Comparison of ENCODE assay signal across 8 cellular contexts in genomic region chr17:39165844-39166349, GRCh38.
DNase-seq lines count a peak whose midpoint lies in the region; ATAC-seq and TF ChIP-seq lines count a peak whose summit lies in the region.
"Had no signal": no experiment of that assay in that cellular context is flagged by ENCODE, and none has a peak within 500 bp of the region (broad histone marks: within the 10 kb centered on the region; RNA-seq: fewer than 3 reads in every experiment).

A gene with protein sequence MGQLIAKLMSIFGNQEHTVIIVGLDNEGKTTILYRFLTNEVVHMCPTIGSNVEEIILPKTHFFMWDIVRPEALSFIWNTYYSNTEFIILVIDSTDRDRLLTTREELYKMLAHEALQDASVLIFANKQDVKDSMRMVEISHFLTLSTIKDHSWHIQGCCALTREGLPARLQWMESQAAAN (minus strand): TSS chr17:39166161. CDS start chr17:39165760, 401 bp downstream.

- peaks cover 18 to 34% of the 10 kb centered on the region in 2 donors for H3K4me1 Mint-ChIP-seq in stimulated activated naive B cell treated with anti-CD40 and anti-IgM and Interleukin-4, amounts not matched to agents 10 μg/mL and 1 μg/mL and 100 μg/mL, for 72 hours

- no peaks in the 10 kb centered on the region for H3K9me3 ChIP-seq in adipocyte (ENCODE audit: control insufficient read depth, low read length)

- no peak for ATAC-seq in stimulated activated naive B cell treated with anti-CD40 and anti-IgM and Interleukin-4, amounts not matched to agents 10 μg/mL and 1 μg/mL and 100 μg/mL, for 72 hours (replicated peaks)

- peak within 1 kb of the TSS; percentile 62 for H3K27ac ChIP-seq in HL-60 (replicated peaks)
- H3K27ac ChIP-seq in layer of hippocampus (ENCODE audit: low read depth, low read length), result peak within 1 kb of the TSS; percentile 38

- H3K36me3 ChIP-seq in adipocyte (ENCODE audit: control insufficient read depth, insufficient read depth, low read length, severe bottlenecking), result no peaks in the 10 kb centered on the region

- H3K9ac ChIP-seq in adipocyte (ENCODE audit: low read length), result peak within 1 kb of the TSS; percentile 55

- no peaks in the 10 kb centered on the region for H3K27me3 ChIP-seq in HL-60 (ENCODE audit: insufficient read depth, poor library complexity, severe bottlenecking)
- peaks cover 33% of the 10 kb centered on the region for H3K27me3 ChIP-seq in adipocyte (replicated peaks; ENCODE audit: control insufficient read depth, insufficient read depth, low read length)
- no peaks in the 10 kb centered on the region for H3K27me3 ChIP-seq in layer of hippocampus (ENCODE audit: control insufficient read depth, insufficient read depth, low read length)

- H3K4me3 Mint-ChIP-seq in stimulated activated naive B cell treated with anti-CD40 and anti-IgM and Interleukin-4, amounts not matched to agents 10 μg/mL and 1 μg/mL and 100 μg/mL, for 72 hours, result peak within 1 kb of the TSS; percentile 87 to 94

- H3K4me1 ChIP-seq in adipocyte (ENCODE audit: control insufficient read depth, insufficient read depth, low read length), result peaks cover 17% of the 10 kb centered on the region

- TF ChIP-seq CTCF in HL-60 (IDR thresholded peaks at IDR 0.05; ENCODE audit: insufficient read depth, low read length), result no peak

- H3K27me3 Mint-ChIP-seq in stimulated activated naive B cell treated with anti-CD40 and anti-IgM and Interleukin-4, amounts not matched to agents 10 μg/mL and 1 μg/mL and 100 μg/mL, for 72 hours, result peaks cover 32 to 54% of the 10 kb centered on the region in 2 donors

- peaks cover 0 to 4% of the 10 kb centered on the region in 2 donors for H3K9me3 Mint-ChIP-seq in stimulated activated naive B cell treated with anti-CD40 and anti-IgM and Interleukin-4, amounts not matched to agents 10 μg/mL and 1 μg/mL and 100 μg/mL, for 72 hours

- no peaks in the 10 kb centered on the region for H3K36me3 Mint-ChIP-seq in stimulated activated naive B cell treated with anti-CD40 and anti-IgM and Interleukin-4, amounts not matched to agents 10 μg/mL and 1 μg/mL and 100 μg/mL, for 72 hours

- H3K4me3 ChIP-seq in HL-60 (replicated peaks; ENCODE audit: insufficient read depth, low read length), result no peak within 1 kb of the TSS
- H3K4me3 ChIP-seq in adipocyte (ENCODE audit: low read length), result peak within 1 kb of the TSS; percentile 71

- DNase-seq in HL-60 (ENCODE audit: low read depth in 1 of 2, low spot score in 1 of 2) (no peak), adipocyte (ENCODE audit: low read depth) (no peak), NCI-H774 (lab: John Stamatoyannopoulos, UW) (no peak), SKM-1 (lab: John Stamatoyannopoulos, UW; ENCODE audit: unreplicated experiment) (no peak)
- no peak for DNase-seq in stimulated activated naive B cell treated with anti-CD40 and anti-IgM and Interleukin-4, amounts not matched to agents 10 μg/mL and 1 μg/mL and 100 μg/mL, for 72 hours
- DNase-seq in activated CD4-positive, alpha-beta T cell treated with anti-CD3 and anti-CD28 coated beads for 48 hours, result no peak
- DNase-seq: NCI-H2029 had no signal

- H3K27ac Mint-ChIP-seq in stimulated activated naive B cell treated with anti-CD40 and anti-IgM and Interleukin-4, amounts not matched to agents 10 μg/mL and 1 μg/mL and 100 μg/mL, for 72 hours, result peak within 1 kb of the TSS; percentile 3
